25 cellular contexts compared by ENCODE assay signal in the genomic region with DNA sequence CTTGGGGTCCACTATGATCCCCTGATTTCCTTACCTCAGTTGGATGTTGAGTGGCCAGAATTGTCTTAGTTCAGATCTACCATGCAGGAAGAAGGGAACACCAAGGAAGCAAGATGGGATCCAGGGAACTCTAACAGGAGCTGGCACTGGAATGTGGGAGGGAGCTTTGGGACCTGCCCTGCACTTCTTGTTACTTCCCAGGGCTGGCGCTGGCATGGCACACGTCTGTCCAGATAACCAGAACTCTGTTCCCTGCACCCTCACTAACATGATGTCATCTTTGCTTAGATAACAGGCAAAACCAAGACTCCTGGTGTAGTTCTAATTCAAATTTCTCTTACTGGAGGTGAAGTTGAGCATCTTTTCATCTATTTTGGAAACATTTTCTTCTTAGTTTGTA.
"Had no signal": no experiment of that assay in that cellular context is flagged by ENCODE, and none has a peak within 500 bp of the region (broad histone marks: within the 10 kb centered on the region; RNA-seq: fewer than 3 reads in every experiment).

No MANE protein-coding gene starts in this region.

- H3K27me3 ChIP-seq: right lobe of liver, thyroid gland, upper lobe of left lung had no signal

- FAIRE-seq: colon, frontal cortex, kidney had no signal

- H3K36me3 ChIP-seq: right lobe of liver, thyroid gland, upper lobe of left lung had no signal

- DNase-seq: activated B cell treated with CpG ODN at 0.5 μM for 24 hours; activated CD4-positive, alpha-beta T cell treated with anti-CD3 and anti-CD28 coated beads, Interleukin-2, amount 50 U/mL, for 1 hour; activated CD8-positive, alpha-beta T cell treated with anti-CD3 and anti-CD28 coated beads for 36 hours; activated naive CD8-positive, alpha-beta T cell treated with anti-CD3 and anti-CD28 coated beads, Interleukin-2, amount 50 U/mL, for 24 hours; activated T-cell treated with anti-CD3 and anti-CD28 coated beads, Interleukin-2, amount 50 U/mL, for 48 hours; dorsolateral prefrontal cortex; effector memory CD4-positive, alpha-beta T cell; glutamatergic neuron; kidney; left colon; midbrain; naive thymus-derived CD4-positive, alpha-beta T cell; occipital lobe; posterior cingulate gyrus; right lobe of liver; stimulated activated CD4-positive, alpha-beta T cell treated with anti-CD3 and anti-CD28 coated beads, Interleukin-4, amount 100 ng/mL, for 4 hours; stimulated activated CD8-positive, alpha-beta memory T cell treated with anti-CD3 and anti-CD28 coated beads, Interleukin-4, amount 100 ng/mL, for 48 hours; stimulated activated naive CD8-positive, alpha-beta T cell treated with anti-CD3 and anti-CD28 coated beads, Interleukin-15, amount 100 ng/mL, for 72 hours; substantia nigra; T-helper 1 cell; thyroid gland; upper lobe of left lung had no signal

- H3K4me3 ChIP-seq: dorsolateral prefrontal cortex, right lobe of liver, thyroid gland, upper lobe of left lung had no signal

- ATAC-seq: activated CD8-positive, alpha-beta T cell treated with anti-CD3 and anti-CD28 coated beads for 36 hours; activated naive CD8-positive, alpha-beta T cell treated with anti-CD3 and anti-CD28 coated beads, Interleukin-2, amount 50 U/mL, for 24 hours; left colon; naive thymus-derived CD4-positive, alpha-beta T cell; right lobe of liver; stimulated activated memory B cell treated with anti-CD40 and anti-IgM and Interleukin-4, amounts not matched to agents 10 μg/mL and 1 μg/mL and 100 μg/mL, for 72 hours; stimulated activated naive CD8-positive, alpha-beta T cell treated with anti-CD3 and anti-CD28 coated beads, Interleukin-15, amount 100 ng/mL, for 72 hours had no signal

- H3K9me3 ChIP-seq: right lobe of liver, thyroid gland had no signal

- H3K27ac ChIP-seq: dorsolateral prefrontal cortex, right lobe of liver, thyroid gland, upper lobe of left lung had no signal

- H3K4me1 ChIP-seq: right lobe of liver, thyroid gland had no signal
